11 cellular contexts compared by ENCODE assay signal in genomic region chr10:62037166-62037831, GRCh38.
A peak's percentile ranks its signal among the peaks of the same experiment; 100 is the strongest.
DNase-seq lines count a peak whose midpoint lies in the region; ATAC-seq and TF ChIP-seq lines count a peak whose summit lies in the region.
"Had no signal": no experiment of that assay in that cellular context is flagged by ENCODE, and none has a peak within 500 bp of the region (broad histone marks: within the 10 kb centered on the region; RNA-seq: fewer than 3 reads in every experiment).

No MANE protein-coding gene starts in this region.

- H3K9me3 Mint-ChIP-seq in activated naive CD4-positive, alpha-beta T cell treated with anti-CD3 and anti-CD28 coated beads, Interleukin-2, amount 10 ng/mL, durations not matched to agents 7 days and 5 days: peaks cover 3% of the 10 kb centered on the region
- H3K9me3 Mint-ChIP-seq in activated CD4-positive, alpha-beta memory T cell treated with anti-CD3 and anti-CD28 coated beads for 36 hours: no peaks in the 10 kb centered on the region
- H3K9me3 Mint-ChIP-seq: effector memory CD8-positive, alpha-beta T cell had no signal

- no peaks in the 10 kb centered on the region for H3K27me3 ChIP-seq in transverse colon

- H3K4me3 ChIP-seq in transverse colon: no peak overlapping the region

- H3K9me3 ChIP-seq in transverse colon: no peaks in the 10 kb centered on the region

- H3K27ac Mint-ChIP-seq in activated naive CD4-positive, alpha-beta T cell treated with anti-CD3 and anti-CD28 coated beads, Interleukin-2, amount 10 ng/mL, durations not matched to agents 7 days and 5 days: peak overlapping the region; percentile 92
- peak overlapping the region; percentile 86 for H3K27ac Mint-ChIP-seq in activated CD4-positive, alpha-beta memory T cell treated with anti-CD3 and anti-CD28 coated beads for 36 hours

- DNase-seq in activated naive CD4-positive, alpha-beta T cell treated with anti-CD3 and anti-CD28 coated beads, Interleukin-2, amount 10 ng/mL, durations not matched to agents 7 days and 5 days: no peak
- no peak for DNase-seq in activated naive CD4-positive, alpha-beta T cell treated with anti-CD3 and anti-CD28 coated beads, Interleukin-2, amount 50 U/mL, for 16 hours
- no peak for DNase-seq in activated CD4-positive, alpha-beta memory T cell treated with anti-CD3 and anti-CD28 coated beads for 36 hours
- peak; percentile 86 for DNase-seq in iris pigment epithelial cell (ENCODE audit: low read depth)
- no peak for DNase-seq in transverse colon
- DNase-seq: effector memory CD8-positive, alpha-beta T cell; GDM1 had no signal

- H3K36me3 ChIP-seq in transverse colon: no peaks in the 10 kb centered on the region

- in situ Hi-C loops in transverse colon (cut with MboI; ENCODE audit: low pct_ligation_motif_present in 1 of 4, low pct_unique_long_range_greater_than_20kb in 1 of 4, low sequenced_read_pairs in 3 of 4): no loop called here

- WGBS in transverse colon (ENCODE audit: low coverage in 1 of 2), 2 donors: 36 to 65% methylated on average over 6 to 8 of the region's 8 CpGs

- peaks cover 23 to 71% (median 45%) of the 10 kb centered on the region in 4 donors for H3K4me1 ChIP-seq in transverse colon

- TF ChIP-seq CTCF in transverse colon (IDR thresholded peaks at IDR 0.05): no peak

- POLR2A ChIA-PET in activated CD4-positive, alpha-beta memory T cell treated with anti-CD3 and anti-CD28 coated beads for 36 hours (lab: Charles Lee): interaction anchor here (1.3 to 8.1 kb wide), 4 partner anchors 11 to 208 kb away, joined by 4 to 87 read pairs (median 10); no protein-coding TSS in a partner anchor

- no peak for TF ChIP-seq POLR2A in transverse colon (IDR thresholded peaks at IDR 0.05)

- CTCF ChIA-PET in activated naive CD4-positive, alpha-beta T cell treated with anti-CD3 and anti-CD28 coated beads, Interleukin-2, amount 10 ng/mL, durations not matched to agents 7 days and 5 days (lab: Charles Lee): interaction anchor here (0.6 to 6.3 kb wide), 24 partner anchors 10 to 228 kb away, joined by 3 to 135 read pairs (median 6); no protein-coding TSS in a partner anchor
- CTCF ChIA-PET in activated CD4-positive, alpha-beta memory T cell treated with anti-CD3 and anti-CD28 coated beads for 36 hours (lab: Charles Lee): interaction anchor here (0.7 to 8.8 kb wide), 16 partner anchors 7 to 400 kb away, joined by 3 to 94 read pairs (median 8); no protein-coding TSS in a partner anchor

- ATAC-seq in GM18861 (IDR thresholded peaks at IDR 0.05; ENCODE audit: unreplicated experiment) (no peak), HG03469 (IDR thresholded peaks at IDR 0.05; ENCODE audit: unreplicated experiment) (no peak), HG03354 (IDR thresholded peaks at IDR 0.05; ENCODE audit: poor library complexity, severe bottlenecking, unreplicated experiment) (no peak)
- ATAC-seq: effector memory CD8-positive, alpha-beta T cell; HCT116 had no signal

- H3K4me3 Mint-ChIP-seq in activated naive CD4-positive, alpha-beta T cell treated with anti-CD3 and anti-CD28 coated beads, Interleukin-2, amount 10 ng/mL, durations not matched to agents 7 days and 5 days: no peak overlapping the region
- H3K4me3 Mint-ChIP-seq in activated CD4-positive, alpha-beta memory T cell treated with anti-CD3 and anti-CD28 coated beads for 36 hours: no peak overlapping the region
- H3K4me3 Mint-ChIP-seq: effector memory CD8-positive, alpha-beta T cell had no signal

- H3K27ac ChIP-seq in transverse colon: peak overlapping the region; percentile 76 to 83 (median 82)

- no peaks in the 10 kb centered on the region for H3K27me3 Mint-ChIP-seq in activated naive CD4-positive, alpha-beta T cell treated with anti-CD3 and anti-CD28 coated beads, Interleukin-2, amount 10 ng/mL, durations not matched to agents 7 days and 5 days
- H3K27me3 Mint-ChIP-seq in activated CD4-positive, alpha-beta memory T cell treated with anti-CD3 and anti-CD28 coated beads for 36 hours: no peaks in the 10 kb centered on the region
- H3K27me3 Mint-ChIP-seq: effector memory CD8-positive, alpha-beta T cell had no signal

- TF ChIP-seq EP300 in transverse colon (IDR thresholded peaks at IDR 0.05; ENCODE audit: low read depth): no peak

- intact Hi-C loops in activated CD4-positive, alpha-beta memory T cell treated with anti-CD3 and anti-CD28 coated beads for 36 hours (cut with micrococcal nuclease): no loop called here
- intact Hi-C loops in transverse colon (cut with DNase I; ENCODE audit: low total_unique reads): loop anchor here (1.0 to 10.0 kb wide), 3 partner anchors 62 to 205 kb away; no protein-coding TSS in a partner anchor

- H3K36me3 Mint-ChIP-seq in activated naive CD4-positive, alpha-beta T cell treated with anti-CD3 and anti-CD28 coated beads, Interleukin-2, amount 10 ng/mL, durations not matched to agents 7 days and 5 days: peaks cover 68% of the 10 kb centered on the region
- peaks cover 19% of the 10 kb centered on the region for H3K36me3 Mint-ChIP-seq in activated CD4-positive, alpha-beta memory T cell treated with anti-CD3 and anti-CD28 coated beads for 36 hours

- H3K4me1 Mint-ChIP-seq in activated naive CD4-positive, alpha-beta T cell treated with anti-CD3 and anti-CD28 coated beads, Interleukin-2, amount 10 ng/mL, durations not matched to agents 7 days and 5 days: peaks cover 84% of the 10 kb centered on the region
- H3K4me1 Mint-ChIP-seq in activated CD4-positive, alpha-beta memory T cell treated with anti-CD3 and anti-CD28 coated beads for 36 hours (ENCODE audit: low read depth): peaks cover 82% of the 10 kb centered on the region
